ENCODE assay signal across 1 cellular context in genomic region chr15:63107895-63108546, GRCh38.
TF ChIP-seq lines count a peak whose summit lies in the region.

No MANE protein-coding gene starts in this region.

TF ChIP-seq in HepG2, 621 proteins besides CTCF, POLR2A, EP300 and RAD21 (continued from another document and continues in another):
- TF ChIP-seq ZNF414 (CRISPR knock-in tag; IDR thresholded peaks at IDR 0.05): no peak
- TF ChIP-seq RARA (CRISPR knock-in tag; IDR thresholded peaks at IDR 0.05): peak; percentile 90
- no peak for TF ChIP-seq ZNF441 (CRISPR knock-in tag; IDR thresholded peaks at IDR 0.05; ENCODE audit: borderline replicate concordance)
- peak in 1 of 2 experiments; percentile 42; a peak in 1 of 4 replicates for TF ChIP-seq HMGXB4 (CRISPR knock-in tag; IDR thresholded peaks at IDR 0.05; ENCODE audit: borderline replicate concordance in 1 of 2, low read depth in 1 of 2)
- no peak for TF ChIP-seq TAF1 (CRISPR knock-in tag; IDR thresholded peaks at IDR 0.05)
- TF ChIP-seq MTA3 (CRISPR knock-in tag; IDR thresholded peaks at IDR 0.05): no peak
- peak; percentile 80; the same call in 1 of the 2 replicates for TF ChIP-seq FOXK1 (CRISPR knock-in tag; IDR thresholded peaks at IDR 0.05; ENCODE audit: borderline replicate concordance, low read depth)
- TF ChIP-seq CBX2 (IDR thresholded peaks at IDR 0.05; ENCODE audit: low read depth, low read length): no peak
- no peak for TF ChIP-seq CBX2 (CRISPR knock-in tag; IDR thresholded peaks at IDR 0.05; ENCODE audit: low read depth)
- TF ChIP-seq POGK (CRISPR knock-in tag; conservative IDR thresholded peaks at IDR 0.05): peak; percentile 57; the same call in 1 of the 2 replicates
- TF ChIP-seq ZNF160 (CRISPR knock-in tag; IDR thresholded peaks at IDR 0.05): no peak
- TF ChIP-seq ZNF770 (CRISPR knock-in tag; IDR thresholded peaks at IDR 0.05): 0 out of 2 replicates have a peak, but pooled peaks have one; percentile 18
- no peak for TF ChIP-seq ZNF24 (IDR thresholded peaks at IDR 0.05)
- no peak for TF ChIP-seq ZNF280B (CRISPR knock-in tag; IDR thresholded peaks at IDR 0.05; ENCODE audit: borderline replicate concordance)
- peak; percentile 87 for TF ChIP-seq PHF21A (CRISPR knock-in tag; IDR thresholded peaks at IDR 0.05)
- TF ChIP-seq ZHX2 (IDR thresholded peaks at IDR 0.05; ENCODE audit: low read depth): no peak
- no peak for TF ChIP-seq ZHX2 (CRISPR knock-in tag; IDR thresholded peaks at IDR 0.05; ENCODE audit: borderline replicate concordance)
- peak; percentile 86 for TF ChIP-seq HDAC2 (CRISPR knock-in tag; IDR thresholded peaks at IDR 0.05)
- peak; percentile 29; the same call in 1 of the 2 replicates for TF ChIP-seq ZNF460 (CRISPR knock-in tag; IDR thresholded peaks at IDR 0.05; ENCODE audit: borderline replicate concordance)
- peak; percentile 98 for TF ChIP-seq PAXIP1 (CRISPR knock-in tag; conservative IDR thresholded peaks at IDR 0.05)
- no peak for TF ChIP-seq ZNF672 (CRISPR knock-in tag; IDR thresholded peaks at IDR 0.05)
- 0 out of 2 replicates have a peak, but pooled peaks have one; percentile 43 for TF ChIP-seq SATB2 (CRISPR knock-in tag; IDR thresholded peaks at IDR 0.05)
- 0 out of 2 replicates have a peak, but pooled peaks have one; percentile 23 for TF ChIP-seq HINFP (CRISPR knock-in tag; IDR thresholded peaks at IDR 0.05; ENCODE audit: low read depth)
- no peak for TF ChIP-seq E2F1 (CRISPR knock-in tag; IDR thresholded peaks at IDR 0.05)
- no peak for TF ChIP-seq CEBPZ (IDR thresholded peaks at IDR 0.05; ENCODE audit: low read length)
- TF ChIP-seq ZBTB38 (CRISPR knock-in tag; IDR thresholded peaks at IDR 0.05): no peak
- no peak for TF ChIP-seq NFRKB (IDR thresholded peaks at IDR 0.05)
- no peak for TF ChIP-seq KMT2B (CRISPR knock-in tag; IDR thresholded peaks at IDR 0.05)
- TF ChIP-seq PRMT3 (CRISPR knock-in tag; IDR thresholded peaks at IDR 0.05; ENCODE audit: borderline replicate concordance, low read depth): no peak
- TF ChIP-seq MAFF (IDR thresholded peaks at IDR 0.05; ENCODE audit: low read depth, low read length): no peak
- TF ChIP-seq ELF4 (CRISPR knock-in tag; IDR thresholded peaks at IDR 0.05; ENCODE audit: borderline replicate concordance): peak; percentile 70; the same call in 1 of the 2 replicates
